22 cellular contexts compared by ENCODE assay signal in genomic region chr6:18371576-18371975, GRCh38.
"Had no signal": no experiment of that assay in that cellular context is flagged by ENCODE, and none has a peak within 500 bp of the region (broad histone marks: within the 10 kb centered on the region; RNA-seq: fewer than 3 reads in every experiment).

No MANE protein-coding gene starts in this region.

- H3K9me3 ChIP-seq: esophagus squamous epithelium, suprapubic skin, thyroid gland had no signal

- H3K4me1 Mint-ChIP-seq: naive B cell, nephron had no signal

- H3K27me3 ChIP-seq: cardiac muscle cell, esophagus squamous epithelium, suprapubic skin, thyroid gland had no signal

- ATAC-seq: effector memory CD8-positive, alpha-beta T cell; left lobe of liver; stimulated activated naive CD8-positive, alpha-beta T cell treated with anti-CD3 and anti-CD28 coated beads, Interleukin-15, Interleukin-2, amounts not matched to agents 100 U/mL and 50 U/mL, for 24 hours had no signal

- H3K4me3 Mint-ChIP-seq: dendritic cell treated with granulocyte-macrophage colony-stimulating factor and Interleukin-4, amounts not matched to agents 40 ng/mL and 50 ng/mL, for 4 days; effector memory CD8-positive, alpha-beta T cell; naive B cell; nephron; type B pancreatic cell had no signal

- H3K4me3 ChIP-seq: cardiac muscle cell, esophagus squamous epithelium, lung, smooth muscle cell, suprapubic skin, thyroid gland had no signal

- H3K27ac Mint-ChIP-seq: dendritic cell treated with granulocyte-macrophage colony-stimulating factor and Interleukin-4, amounts not matched to agents 40 ng/mL and 50 ng/mL, for 4 days; effector memory CD8-positive, alpha-beta T cell; nephron; type B pancreatic cell had no signal

- H3K4me2 ChIP-seq: smooth muscle cell had no signal

- H3K36me3 Mint-ChIP-seq: naive B cell, type B pancreatic cell had no signal

- H3K27ac ChIP-seq: cardiac muscle cell, suprapubic skin, thyroid gland had no signal

- H3K9me3 Mint-ChIP-seq: effector memory CD8-positive, alpha-beta T cell; naive B cell; nephron; type B pancreatic cell had no signal

- H3K4me1 ChIP-seq: esophagus squamous epithelium had no signal

- H3K36me3 ChIP-seq: cardiac muscle cell, esophagus squamous epithelium, suprapubic skin, thyroid gland had no signal

- H3K27me3 Mint-ChIP-seq: dendritic cell treated with granulocyte-macrophage colony-stimulating factor and Interleukin-4, amounts not matched to agents 40 ng/mL and 50 ng/mL, for 4 days; type B pancreatic cell had no signal

- DNase-seq: cerebellar nuclear complex; effector memory CD8-positive, alpha-beta T cell; esophagus squamous epithelium; foreskin fibroblast; head of caudate nucleus; hypothalamus; kidney glomerular epithelial cell; mesenchymal stem cell; midbrain; naive B cell; occipital lobe; stimulated activated CD4-positive, alpha-beta T cell treated with anti-CD3 and anti-CD28 coated beads, Interleukin-2, amount 100 ng/mL, for 48 hours; stimulated activated naive CD8-positive, alpha-beta T cell treated with anti-CD3 and anti-CD28 coated beads, Interleukin-15, Interleukin-2, amounts not matched to agents 100 U/mL and 50 U/mL, for 24 hours; thyroid gland had no signal
